In the genomic region with DNA sequence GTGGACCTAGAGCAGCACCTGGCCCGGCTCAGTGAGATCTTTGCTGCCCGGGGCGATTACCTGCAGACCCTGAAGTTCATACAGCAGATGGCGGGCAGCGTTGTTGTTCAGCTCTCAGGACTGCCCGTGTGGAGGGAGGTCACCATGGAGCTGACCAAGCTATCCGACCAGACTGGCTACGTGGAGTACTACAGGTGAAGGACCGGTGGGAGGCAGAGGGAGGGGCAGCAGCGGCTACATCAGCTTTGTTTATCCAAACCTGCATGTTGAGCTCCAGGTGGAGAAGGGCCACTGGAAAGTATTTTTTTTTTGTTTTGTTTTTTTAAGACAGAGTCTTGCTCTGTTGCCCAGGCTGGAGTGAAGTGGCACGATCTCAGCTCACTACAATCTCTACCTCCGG, we compare ENCODE assay signal across 20 cellular contexts. TPM values are rescaled to one million over a fixed set of nuclear protein-coding genes. Genes with fewer than 3 reads are reported as not detected.
DNase-seq lines count a peak whose midpoint lies in the region; ATAC-seq and TF ChIP-seq lines count a peak whose summit lies in the region.
"Had no signal": no experiment of that assay in that cellular context is flagged by ENCODE, and none has a peak within 500 bp of the region (broad histone marks: within the 10 kb centered on the region; RNA-seq: fewer than 3 reads in every experiment).

No MANE protein-coding gene starts in this region.

- no peak for ATAC-seq in lower lobe of right lung
- no peak for ATAC-seq in HG02970 (IDR thresholded peaks at IDR 0.05; ENCODE audit: low FRiP score, unreplicated experiment)
- ATAC-seq: A549, GM23338, HCT116, HepG2 had no signal

- H3K9me3 Mint-ChIP-seq in activated naive CD8-positive, alpha-beta T cell treated with anti-CD3 and anti-CD28 coated beads for 36 hours, result no peaks in the 10 kb centered on the region
- H3K9me3 Mint-ChIP-seq: CD4-positive, alpha-beta T cell; GM23338 had no signal

- H3K9me3 ChIP-seq in testis, result no peaks in the 10 kb centered on the region
- H3K9me3 ChIP-seq in lower lobe of right lung, result no peaks in the 10 kb centered on the region
- H3K9me3 ChIP-seq: A549, Caco-2 had no signal

- H3K27ac Mint-ChIP-seq in activated naive CD8-positive, alpha-beta T cell treated with anti-CD3 and anti-CD28 coated beads for 36 hours, result no peak overlapping the region
- H3K27ac Mint-ChIP-seq: CD4-positive, alpha-beta T cell; GM23338; HFFc6 had no signal

- H3K27me3 ChIP-seq in layer of hippocampus (ENCODE audit: control insufficient read depth, insufficient read depth, low read length) (no peaks in the 10 kb centered on the region), testis (no peaks in the 10 kb centered on the region), lower lobe of right lung (ENCODE audit: low read depth) (no peaks in the 10 kb centered on the region)

- TF ChIP-seq POLR2A in testis (IDR thresholded peaks at IDR 0.05), result no peak

- no peaks in the 10 kb centered on the region for H3K27me3 Mint-ChIP-seq in activated naive CD8-positive, alpha-beta T cell treated with anti-CD3 and anti-CD28 coated beads for 36 hours
- H3K27me3 Mint-ChIP-seq: CD4-positive, alpha-beta T cell had no signal

- TF ChIP-seq CTCF in testis (IDR thresholded peaks at IDR 0.05) (no peak), lower lobe of right lung (IDR thresholded peaks at IDR 0.05) (no peak)

- H3K4me1 Mint-ChIP-seq in activated naive CD8-positive, alpha-beta T cell treated with anti-CD3 and anti-CD28 coated beads for 36 hours, result peaks cover 2% of the 10 kb centered on the region

- H3K27ac ChIP-seq in caudate nucleus (ENCODE audit: low read depth, low read length), result peak overlapping the region; percentile 97
- peak overlapping the region; percentile 95 for H3K27ac ChIP-seq in layer of hippocampus (ENCODE audit: low read depth, low read length)
- H3K27ac ChIP-seq in testis, result peak overlapping the region; percentile 25 to 26
- no peak overlapping the region for H3K27ac ChIP-seq in lower lobe of right lung
- H3K27ac ChIP-seq: 22Rv1, A549, C4-2B had no signal

- peaks cover 1% of the 10 kb centered on the region for H3K36me3 Mint-ChIP-seq in activated naive CD8-positive, alpha-beta T cell treated with anti-CD3 and anti-CD28 coated beads for 36 hours

- H3K4me1 ChIP-seq in testis (peaks cover 66% of the 10 kb centered on the region), lower lobe of right lung (peaks cover 38% of the 10 kb centered on the region)
- H3K4me1 ChIP-seq: A549, Caco-2 had no signal

- intact Hi-C loops in testis (cut with DNase I; ENCODE audit: low total_unique reads), result no loop called here
- intact Hi-C loops in lower lobe of right lung (cut with DNase I), result no loop called here

- DNase-seq in NCI-H146 (lab: John Stamatoyannopoulos, UW), result peak; percentile 47
- no peak for DNase-seq in caudate nucleus (lab: John Stamatoyannopoulos, UW)
- no peak for DNase-seq in testis
- no peak for DNase-seq in lower lobe of right lung
- no peak for DNase-seq in ecto neural progenitor cell (ENCODE audit: low spot score)
- no peak for DNase-seq in activated naive CD8-positive, alpha-beta T cell treated with anti-CD3 and anti-CD28 coated beads for 36 hours
- DNase-seq: AML-193; Caco-2; CD4-positive, alpha-beta T cell; H7; HFFc6 had no signal

- H3K36me3 ChIP-seq in testis (ENCODE audit: low read depth, missing control alignments), result no peaks in the 10 kb centered on the region
- H3K36me3 ChIP-seq in lower lobe of right lung, result no peaks in the 10 kb centered on the region

- H3K4me3 Mint-ChIP-seq in activated naive CD8-positive, alpha-beta T cell treated with anti-CD3 and anti-CD28 coated beads for 36 hours, result no peak overlapping the region
- H3K4me3 Mint-ChIP-seq: CD4-positive, alpha-beta T cell; GM23338; HFFc6 had no signal

- 92% methylated on average over 12 of the region's 12 CpGs for WGBS in testis, 2 donors

- no peak overlapping the region for H3K4me3 ChIP-seq in testis
- no peak overlapping the region for H3K4me3 ChIP-seq in lower lobe of right lung
- H3K4me3 ChIP-seq: A549, GM23338 had no signal

RNA-seq across cellular contexts. Expression of gene TTYH2, which starts 23.9 kb away (rescaled TPM):
- total RNA-seq in testis (10 to 100 TPM; 69.7 to 73.5 TPM), lower lobe of right lung (7.7 TPM)
- 52.7 TPM for polyA plus RNA-seq in testis (ENCODE audit: insufficient read depth, low read depth, low replicate concordance)
- 1 to 10 TPM; 5.6 to 6.5 TPM for total RNA-seq in activated naive CD8-positive, alpha-beta T cell treated with anti-CD3 and anti-CD28 coated beads for 36 hours

RNA-seq across cellular contexts. Expression of gene RPL38, which starts 33.8 kb away (rescaled TPM):
- 100 to 1,000 TPM; 345 to 563 TPM for total RNA-seq in testis
- 1,788 TPM for polyA plus RNA-seq in testis (ENCODE audit: insufficient read depth, low read depth, low replicate concordance)
- total RNA-seq in lower lobe of right lung, result 701 TPM
- 1,000 to 10,000 TPM; 1,601 to 1,608 TPM for total RNA-seq in activated naive CD8-positive, alpha-beta T cell treated with anti-CD3 and anti-CD28 coated beads for 36 hours

RNA-seq across cellular contexts. Expression of gene DNAI2, which starts 36.7 kb away (rescaled TPM):
- total RNA-seq in testis, result 10 to 100 TPM; 19.6 to 26.9 TPM
- 80.5 TPM for polyA plus RNA-seq in testis (ENCODE audit: insufficient read depth, low read depth, low replicate concordance)
- 6.2 TPM for total RNA-seq in lower lobe of right lung
- not detected for total RNA-seq in activated naive CD8-positive, alpha-beta T cell treated with anti-CD3 and anti-CD28 coated beads for 36 hours
- total RNA-seq: Caco-2, GM23338, H7, HepG2, HFFc6 had no signal
- polyA plus RNA-seq: A549, BJ, HepG2 had no signal
